ENCODE assay signal across 2 cellular contexts in genomic region chr6:149848343-149848742, GRCh38.
TF ChIP-seq lines count a peak whose summit lies in the region.

No MANE protein-coding gene starts in this region.

TF ChIP-seq in HEK293, 187 proteins besides CTCF, POLR2A, EP300 and RAD21:
- TF ChIP-seq ZNF146 (tag by site-specific recombination; IDR thresholded peaks at IDR 0.05): peak; percentile 95
TF ChIP-seq in HEK293: peak in this region for 1; not testable (repeated sequence) for 186.

TF ChIP-seq in SK-N-SH treated with all-trans-retinoic acid at 6 μM for 48 hours, 23 proteins besides CTCF, POLR2A, EP300 and RAD21:
- peak; percentile 42; the same call in 1 of the 2 replicates for TF ChIP-seq ZNF70 (CRISPR knock-in tag; IDR thresholded peaks at IDR 0.05)
